In the genomic region with DNA sequence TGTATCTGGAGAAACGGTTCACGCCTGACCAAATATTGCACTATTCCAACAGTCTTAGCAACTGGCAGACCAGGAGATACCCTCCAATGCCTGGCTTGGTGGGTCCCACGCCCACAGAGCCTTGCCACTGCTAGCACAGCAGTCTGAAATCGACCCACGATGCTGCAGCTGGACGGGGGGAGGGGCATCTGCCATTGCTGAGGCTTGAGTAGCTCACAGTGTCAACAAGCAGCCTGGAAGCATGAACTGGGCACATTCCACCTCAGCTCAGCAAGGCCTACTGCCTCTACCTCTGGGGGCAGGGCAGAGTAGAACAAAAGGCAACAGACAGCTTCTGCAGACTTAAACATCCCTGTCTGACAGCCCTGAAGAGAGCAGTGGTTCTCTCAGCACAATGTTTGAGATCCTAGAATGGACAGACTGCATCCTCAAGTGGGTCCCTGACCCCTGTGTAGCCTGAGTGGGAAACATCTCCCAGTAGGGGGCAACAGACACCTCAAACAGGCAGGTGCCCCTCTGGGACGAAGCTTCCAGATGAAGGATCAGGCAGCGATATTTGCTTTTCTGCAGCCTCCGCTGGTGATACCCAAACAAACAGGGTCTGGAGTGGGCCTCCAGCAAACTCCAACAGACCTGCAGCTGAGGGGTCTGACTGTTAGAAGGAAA, we compare ENCODE assay signal across 16 cellular contexts.
DNase-seq lines count a peak whose midpoint lies in the region; ATAC-seq, FAIRE-seq and TF ChIP-seq lines count a peak whose summit lies in the region.
"Had no signal": no experiment of that assay in that cellular context is flagged by ENCODE, and none has a peak within 500 bp of the region (broad histone marks: within the 10 kb centered on the region; RNA-seq: fewer than 3 reads in every experiment).

No MANE protein-coding gene starts in this region.

- no peak overlapping the region for H2BK20ac ChIP-seq in IMR-90 (ENCODE audit: low read depth, low read length)

- H2AFZ ChIP-seq in IMR-90 (replicated peaks; ENCODE audit: low read length, poor library complexity) (no peak overlapping the region), astrocyte (ENCODE audit: low read depth, low read length) (no peak overlapping the region)

- no peaks in the 10 kb centered on the region for H3K9me3 ChIP-seq in IMR-90 (ENCODE audit: control insufficient read depth, insufficient read depth, low read length)
- no peaks in the 10 kb centered on the region for H3K9me3 ChIP-seq in astrocyte (ENCODE audit: insufficient read depth, low read depth, low read length)
- no peaks in the 10 kb centered on the region for H3K9me3 ChIP-seq in body of pancreas

- TF ChIP-seq CTCF in Calu3 (IDR thresholded peaks at IDR 0.05; ENCODE audit: unreplicated experiment) (no peak), IMR-90 (conservative IDR thresholded peaks at IDR 0.05; ENCODE audit: low read depth, low read length) (0 out of 2 replicates have a peak, but pooled peaks have one; percentile 9), astrocyte (IDR thresholded peaks at IDR 0.05; ENCODE audit: insufficient read depth, low read depth, low read length) (no peak), mesothelial cell of epicardium (IDR thresholded peaks at IDR 0.05; ENCODE audit: unreplicated experiment) (no peak), body of pancreas (IDR thresholded peaks at IDR 0.05) (no peak), endothelial cell (IDR thresholded peaks at IDR 0.05; ENCODE audit: unreplicated experiment) (no peak)

- no peak overlapping the region for H3K4me2 ChIP-seq in IMR-90 (ENCODE audit: low read depth, low read length)
- H3K4me2 ChIP-seq in astrocyte (ENCODE audit: low read length), result no peak overlapping the region

- peak; percentile 36 for DNase-seq in Calu3
- peak; percentile 64 for DNase-seq in IMR-90
- peak; percentile 6 for DNase-seq in astrocyte (ENCODE audit: low read depth)
- no peak for DNase-seq in mesothelial cell of epicardium (ENCODE audit: low spot score in 2 of 2, unreplicated experiment in 2 of 2)
- DNase-seq in body of pancreas, result no peak
- no peak for DNase-seq in iPS-NIHi11 (ENCODE audit: low spot score)
- DNase-seq in endothelial cell (ENCODE audit: low spot score), result no peak
- DNase-seq in hippocampal formation (lab: John Stamatoyannopoulos, UW), result no peak
- DNase-seq: activated effector memory CD4-positive, alpha-beta T cell treated with anti-CD3 and anti-CD28 coated beads, Interleukin-2, amount 50 U/mL, for 16 hours; CD4-positive, alpha-beta T cell; glutamatergic neuron; naive B cell; NCI-H187; right cardiac atrium; stimulated activated naive CD4-positive, alpha-beta T cell treated with Interleukin-2 at 50 U/mL for 16 hours had no signal

- H3K4me3 ChIP-seq in IMR-90 (ENCODE audit: insufficient read depth, low read depth, low read length) (no peak overlapping the region), astrocyte (ENCODE audit: insufficient read depth, low read depth, low read length) (no peak overlapping the region), body of pancreas (no peak overlapping the region)

- no peak overlapping the region for H2BK15ac ChIP-seq in IMR-90 (ENCODE audit: low read depth, low read length)

- in situ Hi-C loops in IMR-90 (cut with MboI; ENCODE audit: low sequenced_read_pairs), result no loop called here

- no peak overlapping the region for H3K56ac ChIP-seq in IMR-90 (ENCODE audit: extremely low read depth, insufficient read depth, low read length)

- no peak overlapping the region for H3K9ac ChIP-seq in IMR-90 (ENCODE audit: low read depth, low read length)
- H3K9ac ChIP-seq in astrocyte (ENCODE audit: low read length), result no peak overlapping the region

- POLR2A ChIA-PET in IMR-90 (lab: Charles Lee; ENCODE audit: unreplicated experiment), result no interaction called here

- BruUV-seq in Calu3 (replicated peaks; lab: Mats Ljungman, UMichigan) (no TSS peak), IMR-90 (replicated peaks; lab: Mats Ljungman, UMichigan) (no TSS peak)

- no peak overlapping the region for H3K4me3 Mint-ChIP-seq in Calu3 (ENCODE audit: low read depth, unreplicated experiment)
- H3K4me3 Mint-ChIP-seq in astrocyte (ENCODE audit: unreplicated experiment), result no peak overlapping the region
- no peak overlapping the region for H3K4me3 Mint-ChIP-seq in mesothelial cell of epicardium
- no peak overlapping the region for H3K4me3 Mint-ChIP-seq in endothelial cell (ENCODE audit: unreplicated experiment)
- H3K4me3 Mint-ChIP-seq: CD4-positive, alpha-beta T cell had no signal

- intact Hi-C loops in Calu3 (cut with micrococcal nuclease; ENCODE audit: unreplicated experiment) (no loop called here), IMR-90 (cut with micrococcal nuclease) (no loop called here), body of pancreas (cut with DNase I) (no loop called here)

- H2BK5ac ChIP-seq in IMR-90 (ENCODE audit: low read depth, low read length, poor library complexity, severe bottlenecking), result no peak overlapping the region

- peaks cover 8% of the 10 kb centered on the region for H3K4me1 ChIP-seq in IMR-90 (ENCODE audit: control insufficient read depth, insufficient read depth, low read length)
- H3K4me1 ChIP-seq in astrocyte (ENCODE audit: insufficient read depth, low read length), result no peaks in the 10 kb centered on the region
- H3K4me1 ChIP-seq in body of pancreas, result no peaks in the 10 kb centered on the region

- no CpG with 5 or more reads among the region's 9 CpGs for WGBS in IMR-90 (ENCODE audit: extremely low coverage in 2 of 2, insufficient read length in 1 of 2), 2 experiments
- WGBS in body of pancreas, 2 donors, result 61 to 68% methylated on average over 3 to 9 of the region's 9 CpGs

- H3K36me3 Mint-ChIP-seq in Calu3 (ENCODE audit: insufficient read depth, unreplicated experiment) (no peaks in the 10 kb centered on the region), astrocyte (ENCODE audit: low read depth, unreplicated experiment) (no peaks in the 10 kb centered on the region), mesothelial cell of epicardium (peaks cover 8% of the 10 kb centered on the region), endothelial cell (ENCODE audit: low read depth, unreplicated experiment) (peaks cover 17% of the 10 kb centered on the region)
- H3K36me3 Mint-ChIP-seq: brain had no signal

- no peaks in the 10 kb centered on the region for H3K9me3 Mint-ChIP-seq in Calu3 (ENCODE audit: low read depth, unreplicated experiment)
- H3K9me3 Mint-ChIP-seq in astrocyte (ENCODE audit: unreplicated experiment), result peaks cover 4% of the 10 kb centered on the region
- peaks cover 19% of the 10 kb centered on the region for H3K9me3 Mint-ChIP-seq in mesothelial cell of epicardium
- no peaks in the 10 kb centered on the region for H3K9me3 Mint-ChIP-seq in endothelial cell (ENCODE audit: unreplicated experiment)
- H3K9me3 Mint-ChIP-seq: CD4-positive, alpha-beta T cell had no signal

- peak overlapping the region; percentile 60 for H3K4ac ChIP-seq in IMR-90 (ENCODE audit: low read depth, low read length)

- ATAC-seq in IMR-90 (ENCODE audit: low read depth), result peak; percentile 83
- ATAC-seq in body of pancreas, result no peak
- ATAC-seq: right cardiac atrium had no signal

- H3K18ac ChIP-seq in IMR-90 (ENCODE audit: low read depth, low read length), result no peak overlapping the region

- 0 out of 2 replicates have a peak, but pooled peaks cover 2% of the 10 kb centered on the region for H3K27me3 ChIP-seq in IMR-90 (ENCODE audit: control insufficient read depth, insufficient read depth, low read length)
- no peaks in the 10 kb centered on the region for H3K27me3 ChIP-seq in astrocyte (ENCODE audit: insufficient read depth, low read length)
- no peaks in the 10 kb centered on the region for H3K27me3 ChIP-seq in body of pancreas

- H2AK5ac ChIP-seq in IMR-90 (ENCODE audit: low read depth, low read length), result no peak overlapping the region

- H4K20me1 ChIP-seq in IMR-90 (ENCODE audit: insufficient read depth, low read length), result no peaks in the 10 kb centered on the region
- no peaks in the 10 kb centered on the region for H4K20me1 ChIP-seq in astrocyte (ENCODE audit: insufficient read depth, low read length)

- H3K23ac ChIP-seq in IMR-90 (ENCODE audit: low read depth, low read length), result no peak overlapping the region

- dilution Hi-C loops in IMR-90 (cut with HindIII; ENCODE audit: low sequenced_read_pairs, unreplicated experiment), result no loop called here

- no peak for TF ChIP-seq POLR2A in IMR-90 (IDR thresholded peaks at IDR 0.05; ENCODE audit: low read depth, low read length)
- TF ChIP-seq POLR2A in body of pancreas (IDR thresholded peaks at IDR 0.05), result no peak

- no peak overlapping the region for H2AK9ac ChIP-seq in IMR-90 (replicated peaks; ENCODE audit: low read depth, low read length, poor library complexity)

- 0 out of 2 replicates have a peak overlapping the region, but pooled peaks have one; percentile 2 for H3K27ac ChIP-seq in IMR-90 (ENCODE audit: insufficient read depth, low read length)
- no peak overlapping the region for H3K27ac ChIP-seq in astrocyte (ENCODE audit: low read depth, low read length)
- no peak overlapping the region for H3K27ac ChIP-seq in body of pancreas

- peak overlapping the region; percentile 27; the same call in 1 of the 2 replicates for H4K91ac ChIP-seq in IMR-90 (ENCODE audit: insufficient read depth, low read depth, low read length)

- H3K27me3 Mint-ChIP-seq in Calu3 (ENCODE audit: unreplicated experiment) (peaks cover 8% of the 10 kb centered on the region), astrocyte (ENCODE audit: low read depth, unreplicated experiment) (no peaks in the 10 kb centered on the region), mesothelial cell of epicardium (ENCODE audit: low read depth) (no peaks in the 10 kb centered on the region), endothelial cell (ENCODE audit: unreplicated experiment) (no peaks in the 10 kb centered on the region)

- no peaks in the 10 kb centered on the region for H3K79me1 ChIP-seq in IMR-90 (ENCODE audit: low read depth in 1 of 2, low read length in 2 of 2)

- H3K27ac Mint-ChIP-seq in Calu3 (ENCODE audit: unreplicated experiment) (no peak overlapping the region), astrocyte (ENCODE audit: unreplicated experiment) (no peak overlapping the region), mesothelial cell of epicardium (peak overlapping the region; percentile 96), endothelial cell (ENCODE audit: unreplicated experiment) (no peak overlapping the region)
- H3K27ac Mint-ChIP-seq: brain; CD4-positive, alpha-beta T cell had no signal

- FAIRE-seq in astrocyte (lab: Jason Lieb, UNC), result no peak

- H3K4me1 Mint-ChIP-seq in Calu3 (ENCODE audit: low read depth, unreplicated experiment) (no peaks in the 10 kb centered on the region), astrocyte (ENCODE audit: low read depth, unreplicated experiment) (peaks cover 16% of the 10 kb centered on the region), mesothelial cell of epicardium (peaks cover 22% of the 10 kb centered on the region), endothelial cell (ENCODE audit: unreplicated experiment) (no peaks in the 10 kb centered on the region)

- H4K5ac ChIP-seq in IMR-90 (ENCODE audit: low read depth, low read length), result no peak overlapping the region

- H2BK120ac ChIP-seq in IMR-90 (ENCODE audit: low read depth, low read length), result no peak overlapping the region

- TF ChIP-seq RAD21 in IMR-90 (IDR thresholded peaks at IDR 0.05; ENCODE audit: low read length), result 0 out of 2 replicates have a peak, but pooled peaks have one; percentile 2

- no peak overlapping the region for H3K14ac ChIP-seq in IMR-90 (replicated peaks; ENCODE audit: low read depth, low read length)

- no peaks in the 10 kb centered on the region for H3K36me3 ChIP-seq in IMR-90 (ENCODE audit: control insufficient read depth, insufficient read depth, low read length)
- H3K36me3 ChIP-seq in astrocyte (ENCODE audit: insufficient read depth, low read length), result no peaks in the 10 kb centered on the region
- no peaks in the 10 kb centered on the region for H3K36me3 ChIP-seq in body of pancreas (replicated peaks in 1 of 2; ENCODE audit: insufficient read depth in 1 of 2, low read depth in 2 of 2)

- CTCF ChIA-PET in Calu3 (lab: Charles Lee), result no interaction called here
- CTCF ChIA-PET in IMR-90 (lab: Yijun Ruan, JAX), result interaction anchor here (0.5 to 1.6 kb wide), 3 partner anchors 29 to 179 kb away, joined by 3 to 5 read pairs (median 3); no protein-coding TSS in a partner anchor

- no peak overlapping the region for H4K8ac ChIP-seq in IMR-90 (ENCODE audit: low read depth in 2 of 2, low read length in 2 of 2)

- no peaks in the 10 kb centered on the region for H3K79me2 ChIP-seq in astrocyte (ENCODE audit: insufficient read depth, low read length)

- H3K9me1 ChIP-seq in IMR-90 (ENCODE audit: insufficient read depth, low read length), result peaks cover 4% of the 10 kb centered on the region; the same call in 1 of the 2 replicates

Comparison
In these comparisons a context has a peak if more than half of its experiments do, and no peak if none do; other contexts are left out.
1. DNase-seq: peak in Calu3 (single experiment), IMR-90 (single experiment) and astrocyte (single experiment); none in mesothelial cell of epicardium (0 of 2), body of pancreas (0 of 4), iPS-NIHi11 (single experiment), endothelial cell (single experiment) and hippocampal formation (0 of 2).